10 cellular contexts compared by ENCODE assay signal in the genomic region with DNA sequence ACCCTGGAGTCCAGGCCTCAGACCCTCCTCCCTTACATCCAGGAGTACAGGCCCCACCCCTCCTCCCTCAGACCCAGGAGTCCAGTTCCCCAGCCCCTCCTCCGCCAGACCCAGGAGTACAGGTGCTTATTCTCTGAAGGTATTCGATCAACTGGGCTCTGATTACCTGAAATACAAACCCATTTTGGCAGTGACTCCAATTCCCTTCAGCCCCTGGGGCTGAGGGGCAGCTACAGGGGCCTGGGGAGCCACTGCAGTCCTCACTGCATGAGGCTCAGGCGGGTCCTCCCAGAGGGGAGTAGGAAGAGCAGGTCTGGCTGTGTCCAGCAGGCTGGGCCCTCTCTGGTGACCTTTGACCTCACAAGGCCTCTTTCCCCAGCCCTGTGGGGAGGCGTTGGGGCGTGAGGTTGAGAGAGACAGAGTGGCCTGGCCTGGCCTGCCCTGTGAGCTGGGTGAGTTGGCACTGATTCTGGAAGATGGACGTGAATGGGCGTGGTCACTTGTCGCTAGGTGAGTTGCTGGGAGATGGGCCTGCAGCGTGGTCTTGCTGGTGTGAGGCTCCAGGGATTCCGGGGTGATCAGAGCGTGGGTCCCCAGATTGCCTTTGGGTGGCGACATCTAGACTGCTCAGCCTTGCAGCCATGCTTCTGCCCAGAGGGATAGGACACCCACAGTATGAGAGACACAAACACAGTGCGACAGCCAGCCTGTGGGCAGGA. TPM values are rescaled to one million over a fixed set of nuclear protein-coding genes. Genes with fewer than 3 reads are reported as not detected.
A peak's percentile ranks its signal among the peaks of the same experiment; 100 is the strongest.
DNase-seq lines count a peak whose midpoint lies in the region; ATAC-seq, FAIRE-seq and TF ChIP-seq lines count a peak whose summit lies in the region.
"Had no signal": no experiment of that assay in that cellular context is flagged by ENCODE, and none has a peak within 500 bp of the region (broad histone marks: within the 10 kb centered on the region; RNA-seq: fewer than 3 reads in every experiment).

No MANE protein-coding gene starts in this region.

- peak overlapping the region in 1 of 2 experiments; percentile 8; a peak in 1 of 6 replicates for H3K27ac ChIP-seq in A549
- no peak overlapping the region for H3K27ac ChIP-seq in foreskin keratinocyte
- H3K27ac ChIP-seq: BLaER1 had no signal

- no peak for FAIRE-seq in A549 (lab: Jason Lieb, UNC)

- no peak for TF ChIP-seq EP300 in A549 (IDR thresholded peaks at IDR 0.05)

- POLR2A ChIA-PET in A549 (lab: Yijun Ruan, JAX) = interaction anchor here (1.1 to 2.2 kb wide), 2 partner anchors 12 to 65 kb away, joined by 4 to 9 read pairs; a partner anchor contains a TSS

- DNase-seq in A549 (ENCODE audit: low read depth in 1 of 2, low spot score in 1 of 2) = peak in 1 of 2 experiments; percentile 48
- peak; percentile 30 for DNase-seq in MV-4-11 (lab: John Stamatoyannopoulos, UW)
- no peak for DNase-seq in foreskin keratinocyte
- no peak for DNase-seq in amniotic stem cell (lab: John Stamatoyannopoulos, UW)
- no peak for DNase-seq in stimulated activated naive CD8-positive, alpha-beta T cell treated with anti-CD3 and anti-CD28 coated beads, Interleukin-15, amount 100 ng/mL, for 72 hours
- DNase-seq: NCI-H524; stimulated activated CD4-positive, alpha-beta T cell treated with anti-CD3 and anti-CD28 coated beads, Interleukin-2, amount 100 ng/mL, for 24 hours; trophoblast cell had no signal

- H3K4me3 Mint-ChIP-seq in stimulated activated naive CD8-positive, alpha-beta T cell treated with anti-CD3 and anti-CD28 coated beads, Interleukin-15, amount 100 ng/mL, for 72 hours = no peak overlapping the region

- H3K4me1 ChIP-seq in A549 (peaks cover 14% of the 10 kb centered on the region), foreskin keratinocyte (no peaks in the 10 kb centered on the region)

- H3K9me3 Mint-ChIP-seq in stimulated activated naive CD8-positive, alpha-beta T cell treated with anti-CD3 and anti-CD28 coated beads, Interleukin-15, amount 100 ng/mL, for 72 hours = no peaks in the 10 kb centered on the region

- no peak for TF ChIP-seq POLR2A in A549 (IDR thresholded peaks at IDR 0.05; ENCODE audit: low read length)

- no peaks in the 10 kb centered on the region for H3K27me3 ChIP-seq in foreskin keratinocyte
- H3K27me3 ChIP-seq: BLaER1 had no signal

- WGBS in A549 (ENCODE audit: missing lambda C conversion rate) = 89% methylated on average over 12 of the region's 13 CpGs

- peaks cover 54% of the 10 kb centered on the region for H3K4me1 Mint-ChIP-seq in stimulated activated naive CD8-positive, alpha-beta T cell treated with anti-CD3 and anti-CD28 coated beads, Interleukin-15, amount 100 ng/mL, for 72 hours

- H3K4me3 ChIP-seq in A549 = no peak overlapping the region
- H3K4me3 ChIP-seq: BLaER1 had no signal

- H3K27me3 Mint-ChIP-seq in stimulated activated naive CD8-positive, alpha-beta T cell treated with anti-CD3 and anti-CD28 coated beads, Interleukin-15, amount 100 ng/mL, for 72 hours = no peaks in the 10 kb centered on the region

- CTCF ChIA-PET in A549 (lab: Yijun Ruan, JAX) = interaction anchor here (0.8 to 9.7 kb wide), 9 partner anchors 12 to 417 kb away, joined by 3 to 138 read pairs (median 6); a partner anchor contains a TSS

- no peaks in the 10 kb centered on the region for H3K9me3 ChIP-seq in A549
- H3K9me3 ChIP-seq: BLaER1 had no signal

- peak overlapping the region in 1 of 2 donors; percentile 31 for H3K27ac Mint-ChIP-seq in stimulated activated naive CD8-positive, alpha-beta T cell treated with anti-CD3 and anti-CD28 coated beads, Interleukin-15, amount 100 ng/mL, for 72 hours

- H3K4me2 ChIP-seq in A549 = no peak overlapping the region

- TF ChIP-seq CTCF in A549 (IDR thresholded peaks at IDR 0.05) = peak; percentile 14; the same call in 1 of the 3 replicates
- TF ChIP-seq CTCF in foreskin keratinocyte (conservative IDR thresholded peaks at IDR 0.05) = peak; percentile 16

- no peak for TF ChIP-seq RAD21 in A549 (conservative IDR thresholded peaks at IDR 0.05 in 1 of 2, IDR thresholded peaks at IDR 0.05 in 1 of 2)

- ATAC-seq in A549 = 0 out of 6 replicates have a peak, but pooled peaks of 1 of the 2 experiments have one; percentile 4
- no peak for ATAC-seq in foreskin keratinocyte
- no peak for ATAC-seq in GM21526 (IDR thresholded peaks at IDR 0.05; ENCODE audit: low FRiP score, unreplicated experiment)
- ATAC-seq in stimulated activated naive CD8-positive, alpha-beta T cell treated with anti-CD3 and anti-CD28 coated beads, Interleukin-15, amount 100 ng/mL, for 72 hours = no peak

TF ChIP-seq in A549, 52 proteins besides CTCF, POLR2A, EP300 and RAD21:
- no peak for TF ChIP-seq RCOR1 (IDR thresholded peaks at IDR 0.05; ENCODE audit: low read depth, low read length)
- no peak for TF ChIP-seq EHF (CRISPR knock-in tag; IDR thresholded peaks at IDR 0.05)
- no peak for TF ChIP-seq NFE2L2 (conservative IDR thresholded peaks at IDR 0.05; ENCODE audit: low read length)
- no peak for TF ChIP-seq JUN (IDR thresholded peaks at IDR 0.05)
- TF ChIP-seq RFX5 (IDR thresholded peaks at IDR 0.05) = peak; percentile 78
- no peak for TF ChIP-seq BHLHE40 (IDR thresholded peaks at IDR 0.05; ENCODE audit: low read depth, low read length)
TF ChIP-seq in A549: peak in this region for 1.

RNA-seq across cellular contexts. Expression of a gene that starts 3.1 kb away (rescaled TPM):
- polyA plus RNA-seq in A549 (2011; rRNA removed) (30.4 and 31.9 TPM in 2 replicates), A549 (2017; fragmentation: RNase III; extraction: RNeasy Plus Mini Kit Qiagen cat#74134 plus additional on column Dnase treatment) (46.4 to 47.9 TPM (median 47.2 TPM) in 3 replicates), foreskin keratinocyte (52.5 and 56.8 TPM in 2 replicates)
- 93.7 and 119 TPM in 2 replicates for polyA plus RNA-seq in A549 (2012; cell fraction: cytosol; rRNA removed)
- 166 and 195 TPM in 2 replicates for polyA plus RNA-seq in A549 (2012; cell fraction: nucleus; rRNA removed)
- 35.4 and 36.8 TPM in 2 replicates for polyA minus RNA-seq in A549 (2011; rRNA and poly(A)+ RNA removed)
- 40.9 and 42.9 TPM in 2 replicates for total RNA-seq in foreskin keratinocyte

RNA-seq across cellular contexts. Expression of a gene that starts 28.5 kb away (rescaled TPM):
- polyA plus RNA-seq in A549 (2011; rRNA removed) (8.1 and 11.1 TPM in 2 replicates), A549 (2017; fragmentation: RNase III; extraction: RNeasy Plus Mini Kit Qiagen cat#74134 plus additional on column Dnase treatment) (10.6 to 20.9 TPM (median 19.5 TPM) in 3 replicates), foreskin keratinocyte (7.6 and 9.6 TPM in 2 replicates)
- polyA plus RNA-seq in A549 (2012; cell fraction: cytosol; rRNA removed) = 13.6 and 15.8 TPM in 2 replicates
- polyA plus RNA-seq in A549 (2012; cell fraction: nucleus; rRNA removed) = 19.8 and 22.5 TPM in 2 replicates
- polyA minus RNA-seq in A549 (2011; rRNA and poly(A)+ RNA removed) = 5.8 TPM in 2 replicates
- 4.0 and 4.4 TPM in 2 replicates for total RNA-seq in foreskin keratinocyte

RNA-seq across cellular contexts. Expression of a gene that starts 52.4 kb away (rescaled TPM):
- polyA plus RNA-seq in A549 (2011; rRNA removed) (0.06 TPM in 1 of 2 replicates, not detected in the other), A549 (2017; fragmentation: RNase III; extraction: RNeasy Plus Mini Kit Qiagen cat#74134 plus additional on column Dnase treatment) (not detected in 3 replicates), foreskin keratinocyte (not detected in 2 replicates)
- polyA plus RNA-seq in A549 (2012; cell fraction: cytosol; rRNA removed) = not detected in 2 replicates
- polyA plus RNA-seq in A549 (2012; cell fraction: nucleus; rRNA removed) = 0.16 TPM in 1 of 2 replicates, not detected in the other
- not detected in 2 replicates for polyA minus RNA-seq in A549 (2011; rRNA and poly(A)+ RNA removed)
- total RNA-seq in foreskin keratinocyte = not detected in 2 replicates

RNA-seq across cellular contexts. Expression of a gene that starts 55.3 kb away (rescaled TPM):
- polyA plus RNA-seq in A549 (2011; rRNA removed) (1.4 and 1.5 TPM in 2 replicates), A549 (2017; fragmentation: RNase III; extraction: RNeasy Plus Mini Kit Qiagen cat#74134 plus additional on column Dnase treatment) (0.05 to 0.13 TPM (median 0.09 TPM) in 3 replicates), foreskin keratinocyte (3.9 and 4.0 TPM in 2 replicates)
- polyA plus RNA-seq in A549 (2012; cell fraction: cytosol; rRNA removed) = 0.17 and 0.21 TPM in 2 replicates
- 0.20 and 0.55 TPM in 2 replicates for polyA plus RNA-seq in A549 (2012; cell fraction: nucleus; rRNA removed)
- 1.0 and 1.1 TPM in 2 replicates for polyA minus RNA-seq in A549 (2011; rRNA and poly(A)+ RNA removed)
- 8.0 and 8.2 TPM in 2 replicates for total RNA-seq in foreskin keratinocyte
